Comparison of ENCODE assay signal across 12 cellular contexts in genomic region chr9:84266087-84266561, GRCh38.
DNase-seq lines count a peak whose midpoint lies in the region; ATAC-seq, FAIRE-seq and TF ChIP-seq lines count a peak whose summit lies in the region.
"Had no signal": no experiment of that assay in that cellular context is flagged by ENCODE, and none has a peak within 500 bp of the region (broad histone marks: within the 10 kb centered on the region; RNA-seq: fewer than 3 reads in every experiment).

No MANE protein-coding gene starts in this region.

- H3K4me1 Mint-ChIP-seq in activated T-cell treated with anti-CD3 and anti-CD28 coated beads, Interleukin-2, amount 50 U/mL, for 72 hours (ENCODE audit: low read depth), result peaks cover 15% of the 10 kb centered on the region

- no peak for TF ChIP-seq POLR2A in GM12878 (IDR thresholded peaks at IDR 0.05; ENCODE audit: low read depth, low read length)

- peaks cover 37% of the 10 kb centered on the region for H3K27me3 Mint-ChIP-seq in activated T-cell treated with anti-CD3 and anti-CD28 coated beads, Interleukin-2, amount 50 U/mL, for 72 hours (ENCODE audit: low read depth)

- no peak for FAIRE-seq in GM12878 (lab: Jason Lieb, UNC)
- FAIRE-seq: endothelial cell of umbilical vein had no signal

- no peak for TF ChIP-seq RAD21 in GM12878 (IDR thresholded peaks at IDR 0.05; ENCODE audit: insufficient read depth, low read depth, low read length)

- DNase-seq in activated T-cell treated with anti-CD3 and anti-CD28 coated beads, Interleukin-2, amount 50 U/mL, for 72 hours, result no peak
- no peak for DNase-seq in activated T-cell treated with anti-CD3 and anti-CD28 coated beads for 4 hours
- DNase-seq in NCI-H128 (lab: John Stamatoyannopoulos, UW; ENCODE audit: unreplicated experiment), result peak; percentile 43
- no peak for DNase-seq in GM12878 (ENCODE audit: low read depth, low spot score)
- peak; percentile 15 for DNase-seq in retina
- DNase-seq in activated CD4-positive, CD25-positive, alpha-beta regulatory T cell treated with anti-CD3 and anti-CD28 coated beads, Interleukin-2, amount 50 U/mL, for 72 hours, result no peak
- no peak for DNase-seq in stimulated activated CD4-positive, alpha-beta T cell treated with anti-CD3 and anti-CD28 coated beads, Interleukin-2, amount 100 ng/mL, for 24 hours
- DNase-seq: C1 segment of cervical spinal cord, mammary epithelial cell, transverse colon had no signal

- no peaks in the 10 kb centered on the region for H3K36me3 Mint-ChIP-seq in activated T-cell treated with anti-CD3 and anti-CD28 coated beads, Interleukin-2, amount 50 U/mL, for 72 hours (ENCODE audit: insufficient read depth in 2 of 2)

- H3K79me2 ChIP-seq in GM12878 (ENCODE audit: control insufficient read depth, insufficient read depth, low read length), result no peaks in the 10 kb centered on the region

- no peaks in the 10 kb centered on the region for H3K9me3 Mint-ChIP-seq in activated T-cell treated with anti-CD3 and anti-CD28 coated beads, Interleukin-2, amount 50 U/mL, for 72 hours

- SMC1A ChIA-PET in GM12878 (lab: Charles Lee; ENCODE audit: uncharacterized antibody, unreplicated experiment), result interaction anchor here (0.8 to 5.3 kb wide), 9 partner anchors 14 to 263 kb away, joined by 3 to 42 read pairs (median 3); no protein-coding TSS in a partner anchor

- no peaks in the 10 kb centered on the region for H3K27me3 ChIP-seq in GM12878 (replicated peaks in 1 of 2; ENCODE audit: control insufficient read depth in 2 of 2, insufficient read depth in 2 of 2, low read length in 1 of 2)
- H3K27me3 ChIP-seq: transverse colon had no signal

- H3K4me3 Mint-ChIP-seq in activated T-cell treated with anti-CD3 and anti-CD28 coated beads, Interleukin-2, amount 50 U/mL, for 72 hours, result peak overlapping the region; percentile 64 to 67

- H3K4me2 ChIP-seq in GM12878 (ENCODE audit: control insufficient read depth, insufficient read depth), result peak overlapping the region; percentile 53

- peak in 1 of 2 experiments; percentile 42; a peak in 1 of 4 replicates for TF ChIP-seq EP300 in GM12878 (IDR thresholded peaks at IDR 0.05; ENCODE audit: borderline replicate concordance in 1 of 2, control insufficient read depth in 1 of 2, low read depth in 2 of 2, low read length in 2 of 2)

- ATAC-seq in activated T-cell treated with anti-CD3 and anti-CD28 coated beads, Interleukin-2, amount 50 U/mL, for 72 hours (replicated peaks in 1 of 2), result peak; percentile 33 to 39
- ATAC-seq in GM12878 (peak; percentile 55), HG03520 (IDR thresholded peaks at IDR 0.05; ENCODE audit: unreplicated experiment) (no peak)

- RAD21 ChIA-PET in GM12878 (lab: Charles Lee; ENCODE audit: unreplicated experiment), result interaction anchor here (0.6 to 3.1 kb wide), 10 partner anchors 26 to 346 kb away, joined by 3 to 15 read pairs (median 4); partner anchors contain the start of gene KIF27

- intact Hi-C loops in GM12878 (cut with micrococcal nuclease; ENCODE audit: unreplicated experiment), result no loop called here

- no peaks in the 10 kb centered on the region for H4K20me1 ChIP-seq in GM12878 (ENCODE audit: control insufficient read depth, insufficient read depth)

- BruUV-seq in GM12878 (replicated peaks; lab: Mats Ljungman, UMichigan), result no TSS peak

- H3K27ac Mint-ChIP-seq in activated T-cell treated with anti-CD3 and anti-CD28 coated beads, Interleukin-2, amount 50 U/mL, for 72 hours, result no peak overlapping the region

- H3K9me3 ChIP-seq in GM12878 (replicated peaks; ENCODE audit: control insufficient read depth, insufficient read depth, low read length), result no peaks in the 10 kb centered on the region; the same call in 2 of the 3 replicates
- H3K9me3 ChIP-seq: transverse colon had no signal

- in situ Hi-C loops in GM12878 (cut with MboI), result loop anchor here (25.0 kb wide), 1 partner anchor 654 kb away; the partner anchor contains the start of gene IDNK

- no peak overlapping the region for H3K4me3 ChIP-seq in GM12878

- CTCF ChIA-PET in GM12878 (lab: Yijun Ruan, JAX), result interaction anchor here (0.6 to 4.6 kb wide), 9 partner anchors 10 to 345 kb away, joined by 3 to 26 read pairs (median 4); partner anchors contain the start of gene HNRNPK

- H3K36me3 ChIP-seq in GM12878 (ENCODE audit: control insufficient read depth in 2 of 2, insufficient read depth in 2 of 2, low read length in 1 of 2), result no peaks in the 10 kb centered on the region
- H3K36me3 ChIP-seq: transverse colon had no signal

- POLR2A ChIA-PET in GM12878 (lab: Charles Lee), result interaction anchor here (0.6 to 1.3 kb wide), 2 partner anchors 30 to 326 kb away, joined by 3 to 4 read pairs; no protein-coding TSS in a partner anchor

- WGBS in GM12878 (ENCODE audit: insufficient coverage, insufficient replicate concordance, low lambda C conversion rate, missing lambda C conversion rate), result 1% methylated on average over 5 of the region's 5 CpGs

- no peak overlapping the region for H3K27ac ChIP-seq in GM12878 (ENCODE audit: control insufficient read depth, insufficient read depth)
- H3K27ac ChIP-seq: transverse colon had no signal

- H3K4me1 ChIP-seq in GM12878 (ENCODE audit: control insufficient read depth, insufficient read depth, low read length), result peaks cover 4% of the 10 kb centered on the region; the same call in 1 of the 2 replicates

- H3K9ac ChIP-seq in GM12878 (ENCODE audit: control insufficient read depth, insufficient read depth, low read length), result no peak overlapping the region

- no peak for TF ChIP-seq CTCF in GM12878 (IDR thresholded peaks at IDR 0.05 in 2 of 3, conservative IDR thresholded peaks at IDR 0.05 in 1 of 3; ENCODE audit: control insufficient read depth in 2 of 3, extremely low read depth in 1 of 3, insufficient read depth in 1 of 3, low read depth in 3 of 3, low read length in 3 of 3)

- peak overlapping the region; percentile 75 for H2AFZ ChIP-seq in GM12878 (ENCODE audit: control insufficient read depth, low read depth, low read length)

TF ChIP-seq in GM12878, 131 proteins besides CTCF, POLR2A, EP300 and RAD21 (continues in another document):
- TF ChIP-seq ATF7 (IDR thresholded peaks at IDR 0.05; ENCODE audit: low read depth) (no peak), NFIC (IDR thresholded peaks at IDR 0.05; ENCODE audit: low read depth, low read length) (no peak), KLF5 (IDR thresholded peaks at IDR 0.05; ENCODE audit: partially characterized antibody) (no peak), MEF2A (IDR thresholded peaks at IDR 0.05; ENCODE audit: insufficient read depth, low read depth, low read length) (no peak), IKZF2 (IDR thresholded peaks at IDR 0.05) (peak; percentile 60 to 64), IKZF1 (conservative IDR thresholded peaks at IDR 0.05) (peak; percentile 45), EED (IDR thresholded peaks at IDR 0.05; ENCODE audit: low read depth) (peak; percentile 50; the same call in 1 of the 2 replicates)
- TF ChIP-seq, protein P1, sequence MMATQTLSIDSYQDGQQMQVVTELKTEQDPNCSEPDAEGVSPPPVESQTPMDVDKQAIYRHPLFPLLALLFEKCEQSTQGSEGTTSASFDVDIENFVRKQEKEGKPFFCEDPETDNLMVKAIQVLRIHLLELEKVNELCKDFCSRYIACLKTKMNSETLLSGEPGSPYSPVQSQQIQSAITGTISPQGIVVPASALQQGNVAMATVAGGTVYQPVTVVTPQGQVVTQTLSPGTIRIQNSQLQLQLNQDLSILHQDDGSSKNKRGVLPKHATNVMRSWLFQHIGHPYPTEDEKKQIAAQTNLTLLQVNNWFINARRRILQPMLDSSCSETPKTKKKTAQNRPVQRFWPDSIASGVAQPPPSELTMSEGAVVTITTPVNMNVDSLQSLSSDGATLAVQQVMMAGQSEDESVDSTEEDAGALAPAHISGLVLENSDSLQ (IDR thresholded peaks at IDR 0.05), result peak; percentile 56; the same call in 1 of the 2 replicates
- TF ChIP-seq, protein P2, sequence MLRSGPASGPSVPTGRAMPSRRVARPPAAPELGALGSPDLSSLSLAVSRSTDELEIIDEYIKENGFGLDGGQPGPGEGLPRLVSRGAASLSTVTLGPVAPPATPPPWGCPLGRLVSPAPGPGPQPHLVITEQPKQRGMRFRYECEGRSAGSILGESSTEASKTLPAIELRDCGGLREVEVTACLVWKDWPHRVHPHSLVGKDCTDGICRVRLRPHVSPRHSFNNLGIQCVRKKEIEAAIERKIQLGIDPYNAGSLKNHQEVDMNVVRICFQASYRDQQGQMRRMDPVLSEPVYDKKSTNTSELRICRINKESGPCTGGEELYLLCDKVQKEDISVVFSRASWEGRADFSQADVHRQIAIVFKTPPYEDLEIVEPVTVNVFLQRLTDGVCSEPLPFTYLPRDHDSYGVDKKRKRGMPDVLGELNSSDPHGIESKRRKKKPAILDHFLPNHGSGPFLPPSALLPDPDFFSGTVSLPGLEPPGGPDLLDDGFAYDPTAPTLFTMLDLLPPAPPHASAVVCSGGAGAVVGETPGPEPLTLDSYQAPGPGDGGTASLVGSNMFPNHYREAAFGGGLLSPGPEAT (IDR thresholded peaks at IDR 0.05; ENCODE audit: low read depth), result peak; percentile 32; the same call in 1 of the 2 replicates
- TF ChIP-seq, protein P3, sequence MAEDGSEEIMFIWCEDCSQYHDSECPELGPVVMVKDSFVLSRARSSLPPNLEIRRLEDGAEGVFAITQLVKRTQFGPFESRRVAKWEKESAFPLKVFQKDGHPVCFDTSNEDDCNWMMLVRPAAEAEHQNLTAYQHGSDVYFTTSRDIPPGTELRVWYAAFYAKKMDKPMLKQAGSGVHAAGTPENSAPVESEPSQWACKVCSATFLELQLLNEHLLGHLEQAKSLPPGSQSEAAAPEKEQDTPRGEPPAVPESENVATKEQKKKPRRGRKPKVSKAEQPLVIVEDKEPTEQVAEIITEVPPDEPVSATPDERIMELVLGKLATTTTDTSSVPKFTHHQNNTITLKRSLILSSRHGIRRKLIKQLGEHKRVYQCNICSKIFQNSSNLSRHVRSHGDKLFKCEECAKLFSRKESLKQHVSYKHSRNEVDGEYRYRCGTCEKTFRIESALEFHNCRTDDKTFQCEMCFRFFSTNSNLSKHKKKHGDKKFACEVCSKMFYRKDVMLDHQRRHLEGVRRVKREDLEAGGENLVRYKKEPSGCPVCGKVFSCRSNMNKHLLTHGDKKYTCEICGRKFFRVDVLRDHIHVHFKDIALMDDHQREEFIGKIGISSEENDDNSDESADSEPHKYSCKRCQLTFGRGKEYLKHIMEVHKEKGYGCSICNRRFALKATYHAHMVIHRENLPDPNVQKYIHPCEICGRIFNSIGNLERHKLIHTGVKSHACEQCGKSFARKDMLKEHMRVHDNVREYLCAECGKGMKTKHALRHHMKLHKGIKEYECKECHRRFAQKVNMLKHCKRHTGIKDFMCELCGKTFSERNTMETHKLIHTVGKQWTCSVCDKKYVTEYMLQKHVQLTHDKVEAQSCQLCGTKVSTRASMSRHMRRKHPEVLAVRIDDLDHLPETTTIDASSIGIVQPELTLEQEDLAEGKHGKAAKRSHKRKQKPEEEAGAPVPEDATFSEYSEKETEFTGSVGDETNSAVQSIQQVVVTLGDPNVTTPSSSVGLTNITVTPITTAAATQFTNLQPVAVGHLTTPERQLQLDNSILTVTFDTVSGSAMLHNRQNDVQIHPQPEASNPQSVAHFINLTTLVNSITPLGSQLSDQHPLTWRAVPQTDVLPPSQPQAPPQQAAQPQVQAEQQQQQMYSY (CRISPR knock-in tag; IDR thresholded peaks at IDR 0.05), result no peak

Comparison
In these comparisons a context has a peak if more than half of its experiments do, and no peak if none do; other contexts are left out.
1. DNase-seq: peak in NCI-H128 (single experiment) and retina (single experiment); none in activated T-cell treated with anti-CD3 and anti-CD28 coated beads, Interleukin-2, amount 50 U/mL, for 72 hours (0 of 2), activated T-cell treated with anti-CD3 and anti-CD28 coated beads for 4 hours (single experiment), GM12878 (single experiment), activated CD4-positive, CD25-positive, alpha-beta regulatory T cell treated with anti-CD3 and anti-CD28 coated beads, Interleukin-2, amount 50 U/mL, for 72 hours (single experiment) and stimulated activated CD4-positive, alpha-beta T cell treated with anti-CD3 and anti-CD28 coated beads, Interleukin-2, amount 100 ng/mL, for 24 hours (0 of 2).